Comparison of ENCODE assay signal across 12 cellular contexts in the genomic region with DNA sequence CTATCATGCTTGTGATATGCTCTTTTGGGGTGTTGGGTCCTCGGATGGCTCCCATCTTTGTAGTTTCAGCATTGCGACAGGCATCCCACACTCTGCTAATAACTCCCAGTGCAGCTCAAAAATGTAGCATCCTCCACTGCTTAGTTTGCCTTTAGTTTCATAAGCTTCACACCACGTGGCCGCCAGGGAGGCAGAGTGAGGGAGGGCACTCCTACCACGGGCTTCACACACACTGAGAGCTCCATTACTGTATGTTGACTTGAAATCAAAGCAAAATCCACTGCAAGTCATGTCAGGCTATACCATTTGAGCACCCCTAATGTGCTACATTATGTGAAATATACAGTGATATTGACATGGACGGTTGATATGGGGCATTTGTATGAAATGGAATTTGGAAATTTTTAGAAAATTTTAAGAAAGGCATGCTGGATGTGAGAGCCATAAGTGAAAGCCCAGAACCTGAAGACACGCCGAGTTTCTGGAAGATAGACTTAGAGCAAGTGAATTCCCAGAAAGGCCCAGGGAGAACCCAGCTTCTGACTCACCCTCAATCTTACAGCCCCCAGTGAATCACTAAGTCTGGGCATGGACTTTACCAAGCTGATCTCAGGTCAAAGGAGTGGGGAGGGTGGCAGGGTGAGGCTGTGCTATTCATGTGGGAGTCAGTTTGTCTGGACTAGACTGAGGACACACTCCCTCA.
DNase-seq lines count a peak whose midpoint lies in the region; ATAC-seq and TF ChIP-seq lines count a peak whose summit lies in the region.
"Had no signal": no experiment of that assay in that cellular context is flagged by ENCODE, and none has a peak within 500 bp of the region (broad histone marks: within the 10 kb centered on the region; RNA-seq: fewer than 3 reads in every experiment).

No MANE protein-coding gene starts in this region.

- H3K36me3 ChIP-seq in HEK293 (ENCODE audit: control insufficient read depth in 2 of 2, insufficient read depth in 1 of 2, low read length in 2 of 2) (no peaks in the 10 kb centered on the region), brain microvascular endothelial cell (replicated peaks) (no peaks in the 10 kb centered on the region)
- H3K36me3 ChIP-seq: Peyer's patch had no signal

- DNase-seq in AG08395 (ENCODE audit: low spot score) (peak; percentile 62), brain microvascular endothelial cell (peak; percentile 38), kidney glomerular epithelial cell (lab: John Stamatoyannopoulos, UW) (peak; percentile 89), NCI-H1694 treated with DMSO at 0.1 percent for 48 hours (lab: John Stamatoyannopoulos, UW) (no peak)
- no peak for DNase-seq in stimulated activated CD4-positive, alpha-beta T cell treated with anti-CD3 and anti-CD28 coated beads, Interleukin-2, amount 100 ng/mL, for 24 hours
- DNase-seq: effector memory CD8-positive, alpha-beta T cell; Peyer's patch; stimulated activated CD4-positive, alpha-beta T cell treated with anti-CD3 and anti-CD28 coated beads, Interleukin-4, amount 100 ng/mL, for 24 hours had no signal

- no peak for TF ChIP-seq CTCF in HEK293 (tag by site-specific recombination; IDR thresholded peaks at IDR 0.05)
- TF ChIP-seq CTCF in brain microvascular endothelial cell (IDR thresholded peaks at IDR 0.05; ENCODE audit: low read depth, low read length, missing control alignments): no peak

- CTCF ChIA-PET in HEK293 (lab: Yijun Ruan, JAX): no interaction called here

- H3K27me3 ChIP-seq in brain microvascular endothelial cell (replicated peaks): no peaks in the 10 kb centered on the region
- H3K27me3 ChIP-seq: Peyer's patch had no signal

- H3K4me1 ChIP-seq in HEK293 (ENCODE audit: control insufficient read depth, insufficient read depth, low read length): no peaks in the 10 kb centered on the region
- H3K4me1 ChIP-seq: parathyroid adenoma, Peyer's patch had no signal

- no peak overlapping the region for H3K4me3 ChIP-seq in HEK293 (ENCODE audit: low read depth, low read length)
- no peak overlapping the region for H3K4me3 ChIP-seq in brain microvascular endothelial cell (ENCODE audit: low read depth, low read length)
- H3K4me3 ChIP-seq: Peyer's patch had no signal

- POLR2A ChIA-PET in HEK293 (lab: Yijun Ruan, JAX): interaction anchor here (0.6 kb wide), 1 partner anchor 37 kb away, joined by 4 read pairs; no protein-coding TSS in a partner anchor

- H3K27ac ChIP-seq in HEK293 (ENCODE audit: extremely low read depth, low read depth, low read length) (no peak overlapping the region), brain microvascular endothelial cell (no peak overlapping the region)
- H3K27ac ChIP-seq: parathyroid adenoma, Peyer's patch had no signal

- H3K9me3 ChIP-seq in HEK293 (ENCODE audit: control insufficient read depth, insufficient read depth, low read depth, low read length): no peaks in the 10 kb centered on the region
- H3K9me3 ChIP-seq: Peyer's patch had no signal

- no peak for ATAC-seq in GM19023 (IDR thresholded peaks at IDR 0.05; ENCODE audit: unreplicated experiment)
- ATAC-seq in HG03039 (IDR thresholded peaks at IDR 0.05; ENCODE audit: unreplicated experiment): no peak
- ATAC-seq: effector memory CD8-positive, alpha-beta T cell had no signal

- in situ Hi-C loops in brain microvascular endothelial cell (cut with HindIII; ENCODE audit: low pct_ligation_motif_present, low sequenced_read_pairs): no loop called here

TF ChIP-seq in HEK293, 187 proteins besides CTCF, POLR2A, EP300 and RAD21:
- TF ChIP-seq EGR2 (tag by site-specific recombination; IDR thresholded peaks at IDR 0.05; ENCODE audit: low read depth): no peak
- no peak for TF ChIP-seq GLIS2 (tag by site-specific recombination; IDR thresholded peaks at IDR 0.05)
- TF ChIP-seq, protein P1, sequence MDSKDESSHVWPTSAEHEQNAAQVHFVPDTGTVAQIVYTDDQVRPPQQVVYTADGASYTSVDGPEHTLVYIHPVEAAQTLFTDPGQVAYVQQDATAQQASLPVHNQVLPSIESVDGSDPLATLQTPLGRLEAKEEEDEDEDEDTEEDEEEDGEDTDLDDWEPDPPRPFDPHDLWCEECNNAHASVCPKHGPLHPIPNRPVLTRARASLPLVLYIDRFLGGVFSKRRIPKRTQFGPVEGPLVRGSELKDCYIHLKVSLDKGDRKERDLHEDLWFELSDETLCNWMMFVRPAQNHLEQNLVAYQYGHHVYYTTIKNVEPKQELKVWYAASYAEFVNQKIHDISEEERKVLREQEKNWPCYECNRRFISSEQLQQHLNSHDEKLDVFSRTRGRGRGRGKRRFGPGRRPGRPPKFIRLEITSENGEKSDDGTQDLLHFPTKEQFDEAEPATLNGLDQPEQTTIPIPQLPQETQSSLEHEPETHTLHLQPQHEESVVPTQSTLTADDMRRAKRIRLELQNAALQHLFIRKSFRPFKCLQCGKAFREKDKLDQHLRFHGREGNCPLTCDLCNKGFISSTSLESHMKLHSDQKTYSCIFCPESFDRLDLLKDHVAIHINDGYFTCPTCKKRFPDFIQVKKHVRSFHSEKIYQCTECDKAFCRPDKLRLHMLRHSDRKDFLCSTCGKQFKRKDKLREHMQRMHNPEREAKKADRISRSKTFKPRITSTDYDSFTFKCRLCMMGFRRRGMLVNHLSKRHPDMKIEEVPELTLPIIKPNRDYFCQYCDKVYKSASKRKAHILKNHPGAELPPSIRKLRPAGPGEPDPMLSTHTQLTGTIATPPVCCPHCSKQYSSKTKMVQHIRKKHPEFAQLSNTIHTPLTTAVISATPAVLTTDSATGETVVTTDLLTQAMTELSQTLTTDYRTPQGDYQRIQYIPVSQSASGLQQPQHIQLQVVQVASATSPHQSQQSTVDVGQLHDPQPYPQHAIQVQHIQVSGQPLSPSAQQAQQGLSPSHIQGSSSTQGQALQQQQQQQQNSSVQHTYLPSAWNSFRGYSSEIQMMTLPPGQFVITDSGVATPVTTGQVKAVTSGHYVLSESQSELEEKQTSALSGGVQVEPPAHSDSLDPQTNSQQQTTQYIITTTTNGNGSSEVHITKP (tag by site-specific recombination; IDR thresholded peaks at IDR 0.05): peak; percentile 63

Comparison
In these comparisons a context has a peak if more than half of its experiments do, and no peak if none do; other contexts are left out.
1. DNase-seq: peak in AG08395 (single experiment), brain microvascular endothelial cell (single experiment) and kidney glomerular epithelial cell (single experiment); none in NCI-H1694 treated with DMSO at 0.1 percent for 48 hours (single experiment) and stimulated activated CD4-positive, alpha-beta T cell treated with anti-CD3 and anti-CD28 coated beads, Interleukin-2, amount 100 ng/mL, for 24 hours (0 of 2).